ENCODE assay signal across 33 cellular contexts in genomic region chr1:220954321-220954720, GRCh38.
"Had no signal": no experiment of that assay in that cellular context is flagged by ENCODE, and none has a peak within 500 bp of the region (broad histone marks: within the 10 kb centered on the region; RNA-seq: fewer than 3 reads in every experiment).

No MANE protein-coding gene starts in this region.

- H3K4me1 ChIP-seq: ascending aorta, esophagus squamous epithelium, gastrocnemius medialis, pancreas, prostate gland, stomach, tibial artery, upper lobe of right lung had no signal

- H3K27ac ChIP-seq: ascending aorta, esophagus squamous epithelium, gastrocnemius medialis, pancreas, prostate gland, stomach, tibial artery, upper lobe of right lung had no signal

- DNase-seq: activated CD4-positive, alpha-beta memory T cell treated with anti-CD3 and anti-CD28 coated beads, Interleukin-2, amount 10 ng/mL, durations not matched to agents 7 days and 5 days; activated CD4-positive, alpha-beta T cell treated with anti-CD3 and anti-CD28 coated beads for 1 hour; activated CD4-positive, alpha-beta T cell treated with anti-CD3 and anti-CD28 coated beads, Interleukin-2, amount 10 ng/mL, durations not matched to agents 7 days and 5 days; activated CD8-positive, alpha-beta memory T cell treated with anti-CD3 and anti-CD28 coated beads, Interleukin-2, amount 50 U/mL, for 48 hours; activated gamma-delta T cell; activated naive CD4-positive, alpha-beta T cell treated with anti-CD3 and anti-CD28 coated beads, Interleukin-2, amount 10 ng/mL, durations not matched to agents 7 days and 5 days; activated naive CD8-positive, alpha-beta T cell treated with anti-CD3 and anti-CD28 coated beads, Interleukin-2, amount 10 ng/mL, durations not matched to agents 7 days and 5 days; activated T-cell treated with anti-CD3 and anti-CD28 coated beads, Interleukin-2, amount 50 U/mL, for 24 hours; dermis blood vessel endothelial cell; effector CD4-positive, alpha-beta T cell; esophagus squamous epithelium; gastrocnemius medialis; head of caudate nucleus; hippocampal formation; left cardiac atrium; left ventricle myocardium superior; naive thymus-derived CD4-positive, alpha-beta T cell; nucleus accumbens; pancreas; retina; small intestine; stimulated activated CD4-positive, alpha-beta T cell treated with anti-CD3 and anti-CD28 coated beads, Interleukin-1b, Interleukin-23, amount 100 ng/mL, for 48 hours; stimulated activated naive B cell treated with anti-CD40 and anti-IgM and Interleukin-4, amounts not matched to agents 10 μg/mL and 1 μg/mL and 100 μg/mL, for 72 hours; stomach; T-helper 17 cell; T1000; tibial artery; upper lobe of right lung had no signal

- H3K27me3 ChIP-seq: ascending aorta, esophagus squamous epithelium, gastrocnemius medialis, pancreas, stomach, tibial artery, upper lobe of right lung had no signal

- H3K9me3 ChIP-seq: gastrocnemius medialis, pancreas, prostate gland, upper lobe of right lung had no signal

- H3K36me3 ChIP-seq: ascending aorta, esophagus squamous epithelium, gastrocnemius medialis, pancreas, prostate gland, stomach, tibial artery, upper lobe of right lung had no signal

- H3K4me3 ChIP-seq: ascending aorta, esophagus squamous epithelium, gastrocnemius medialis, pancreas, prostate gland, stomach, tibial artery, upper lobe of right lung had no signal

- FAIRE-seq: colon, keratinocyte, pancreas, small intestine had no signal

- ATAC-seq: gastrocnemius medialis; left cardiac atrium; left ventricle myocardium superior; naive thymus-derived CD4-positive, alpha-beta T cell; pancreas; sciatic nerve; stimulated activated naive B cell treated with anti-CD40 and anti-IgM and Interleukin-4, amounts not matched to agents 10 μg/mL and 1 μg/mL and 100 μg/mL, for 72 hours; T-helper 17 cell; upper lobe of right lung had no signal
